1 cellular context compared by ENCODE assay signal in the genomic region with DNA sequence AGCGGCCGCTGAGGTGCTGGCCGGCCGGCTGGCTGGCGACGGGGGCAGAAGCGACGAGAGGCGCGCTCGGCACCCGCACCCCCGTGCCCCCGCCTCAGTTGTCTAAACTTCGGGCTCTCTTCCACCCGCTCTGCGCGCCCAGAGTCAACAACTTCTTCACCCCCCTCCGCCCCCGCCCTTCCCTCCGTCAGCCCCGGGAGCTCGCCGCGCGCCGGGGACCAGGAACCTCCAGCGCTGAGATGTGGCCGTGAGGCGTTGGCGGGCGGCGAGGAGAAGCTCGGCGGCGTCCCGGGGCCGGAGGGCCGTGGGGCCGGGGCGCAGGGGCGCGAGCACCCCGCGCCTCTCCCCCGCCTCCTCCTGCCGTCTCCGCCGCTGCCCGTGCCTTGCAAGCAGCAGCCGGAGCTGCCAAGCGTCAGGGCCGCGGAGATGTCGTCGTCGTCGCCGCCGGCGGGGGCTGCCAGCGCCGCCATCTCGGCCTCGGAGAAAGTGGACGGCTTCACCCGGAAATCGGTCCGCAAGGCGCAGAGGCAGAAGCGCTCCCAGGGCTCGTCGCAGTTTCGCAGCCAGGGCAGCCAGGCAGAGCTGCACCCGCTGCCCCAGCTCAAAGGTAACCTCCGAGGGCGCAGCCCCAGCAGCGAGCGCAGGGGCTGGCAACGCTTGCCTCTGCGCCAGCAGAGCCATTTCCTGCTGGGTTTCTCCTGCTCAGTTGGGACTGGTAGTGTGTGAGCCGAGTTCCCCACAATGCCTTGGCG.
TF ChIP-seq lines count a peak whose summit lies in the region.

No MANE protein-coding gene starts in this region.

TF ChIP-seq in H1, 55 proteins besides CTCF, POLR2A, EP300 and RAD21 (continued from another document):
- TF ChIP-seq, protein P1, sequence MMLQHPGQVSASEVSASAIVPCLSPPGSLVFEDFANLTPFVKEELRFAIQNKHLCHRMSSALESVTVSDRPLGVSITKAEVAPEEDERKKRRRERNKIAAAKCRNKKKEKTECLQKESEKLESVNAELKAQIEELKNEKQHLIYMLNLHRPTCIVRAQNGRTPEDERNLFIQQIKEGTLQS (IDR thresholded peaks at IDR 0.05; ENCODE audit: insufficient read depth, low read depth, low read length) = no peak
- TF ChIP-seq YY1 (IDR thresholded peaks at IDR 0.05; ENCODE audit: low read depth, low read length) (peak; percentile 60; the same call in 1 of the 2 replicates), TAF7 (optimal IDR thresholded peaks at IDR 0.05; ENCODE audit: borderline replicate concordance, low read depth, low read length) (peak; percentile 34), ASH2L (IDR thresholded peaks at IDR 0.05; ENCODE audit: low read length) (peak; percentile 92), SIN3A (conservative IDR thresholded peaks at IDR 0.05 in 1 of 2, IDR thresholded peaks at IDR 0.05 in 1 of 2; ENCODE audit: low read depth in 1 of 2, low read length in 2 of 2) (peak in 1 of 2 experiments; percentile 40; a peak in 1 of 4 replicates), TCF12 (IDR thresholded peaks at IDR 0.05; ENCODE audit: low read depth, low read length) (no peak), RXRA (IDR thresholded peaks at IDR 0.05; ENCODE audit: insufficient read depth, low read depth, low read length) (no peak), SP1 (IDR thresholded peaks at IDR 0.05; ENCODE audit: low read depth, low read length) (no peak), SRF (IDR thresholded peaks at IDR 0.05; ENCODE audit: low read depth, low read length) (no peak), TAF1 (IDR thresholded peaks at IDR 0.05; ENCODE audit: low read depth, low read length) (peak; percentile 76), KDM4A (IDR thresholded peaks at IDR 0.05; ENCODE audit: low read depth, low read length, severe bottlenecking) (peak; percentile 69), PHF8 (conservative IDR thresholded peaks at IDR 0.05; ENCODE audit: low read depth, low read length) (peak; percentile 61), CHD2 (IDR thresholded peaks at IDR 0.05; ENCODE audit: low read length) (no peak), RBBP5 (IDR thresholded peaks at IDR 0.05; ENCODE audit: borderline replicate concordance, low read depth, low read length) (peak; percentile 88)
TF ChIP-seq in H1: peak in this region for 12.
